In the genomic region with DNA sequence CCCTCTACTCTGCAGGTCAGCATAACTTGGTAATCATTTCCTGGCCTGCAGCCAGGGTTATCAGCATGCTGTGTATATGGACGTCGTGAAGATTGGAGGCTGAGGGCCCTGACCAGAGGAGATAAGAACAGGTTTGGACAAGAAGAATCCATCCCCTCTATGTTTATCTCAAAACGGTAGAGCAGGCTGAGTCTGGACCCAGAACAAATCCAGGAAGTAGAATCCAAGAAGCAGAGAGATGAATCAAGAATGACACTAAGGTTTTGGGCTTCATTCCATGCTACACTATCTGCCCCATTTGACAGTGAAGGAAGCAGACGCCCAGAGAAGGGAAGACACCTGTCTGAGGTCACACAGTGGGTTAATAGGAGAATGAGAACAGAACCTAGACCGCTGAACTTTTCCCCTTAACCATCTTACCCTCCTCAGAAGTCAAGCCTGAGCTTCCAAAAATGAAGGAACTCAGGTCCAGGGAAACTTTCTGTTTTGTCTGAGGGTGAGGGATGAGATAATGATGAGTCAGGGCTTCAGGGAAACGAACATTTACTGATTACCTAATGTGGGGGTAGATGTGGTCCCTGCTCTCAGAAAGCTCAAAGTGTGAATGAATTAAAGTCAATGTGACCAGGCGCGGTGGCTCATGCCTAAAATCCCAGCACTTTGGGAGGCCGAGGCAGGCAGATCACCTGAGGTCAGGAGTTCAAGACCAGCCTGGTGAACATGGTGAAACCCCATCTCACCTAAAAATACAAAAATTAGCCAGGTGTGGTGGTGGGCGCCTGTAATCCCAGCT, we compare ENCODE assay signal across 15 cellular contexts. TPM values are rescaled to one million over a fixed set of nuclear protein-coding genes. Genes with fewer than 3 reads are reported as not detected.
DNase-seq lines count a peak whose midpoint lies in the region; ATAC-seq and TF ChIP-seq lines count a peak whose summit lies in the region.
"Had no signal": no experiment of that assay in that cellular context is flagged by ENCODE, and none has a peak within 500 bp of the region (broad histone marks: within the 10 kb centered on the region; RNA-seq: fewer than 3 reads in every experiment).

No MANE protein-coding gene starts in this region.

- H3K36me3 ChIP-seq in ACC112 (ENCODE audit: insufficient read depth, low read length), result no peaks in the 10 kb centered on the region
- H3K36me3 ChIP-seq in RWPE2 (ENCODE audit: low read depth), result no peaks in the 10 kb centered on the region
- H3K36me3 ChIP-seq: left ventricle myocardium inferior had no signal

- H3K79me2 ChIP-seq in ACC112 (ENCODE audit: control insufficient read depth, insufficient read depth, low read length, unreplicated experiment), result no peaks in the 10 kb centered on the region

- H3K4me3 ChIP-seq in ACC112 (ENCODE audit: low read depth, low read length) (peak overlapping the region; percentile 70), RWPE2 (ENCODE audit: severe bottlenecking) (no peak overlapping the region)
- H3K4me3 ChIP-seq: GM12878, left ventricle myocardium inferior had no signal

- no peaks in the 10 kb centered on the region for H3K27me3 ChIP-seq in ACC112 (ENCODE audit: insufficient read depth, low read length)
- no peaks in the 10 kb centered on the region for H3K27me3 ChIP-seq in RWPE2 (ENCODE audit: insufficient read depth, poor library complexity, severe bottlenecking)

- ATAC-seq in RWPE2 (ENCODE audit: low read depth) (peak; percentile 84), HG02759 (IDR thresholded peaks at IDR 0.05; ENCODE audit: unreplicated experiment) (no peak), HG03571 (IDR thresholded peaks at IDR 0.05; ENCODE audit: unreplicated experiment) (no peak)
- ATAC-seq: GM12878 had no signal

- H3K4me1 ChIP-seq in ACC112 (ENCODE audit: control insufficient read depth, insufficient read depth, low read length, unreplicated experiment) (peaks cover 32% of the 10 kb centered on the region), RWPE2 (ENCODE audit: insufficient read depth, poor library complexity, severe bottlenecking) (peaks cover 15% of the 10 kb centered on the region)
- H3K4me1 ChIP-seq: left ventricle myocardium inferior had no signal

- H3K27ac ChIP-seq in ACC112 (ENCODE audit: low read depth, low read length) (peak overlapping the region; percentile 87), RWPE2 (ENCODE audit: poor library complexity, severe bottlenecking) (peak overlapping the region; percentile 4)
- H3K27ac ChIP-seq: left ventricle myocardium inferior, VCaP had no signal

- peak overlapping the region; percentile 90 for H2AFZ ChIP-seq in ACC112 (ENCODE audit: low read length, unreplicated experiment)

- TF ChIP-seq CTCF in RWPE2 (IDR thresholded peaks at IDR 0.05; ENCODE audit: poor library complexity, severe bottlenecking), result no peak

- H3K9me3 ChIP-seq in RWPE2 (ENCODE audit: severe bottlenecking), result no peaks in the 10 kb centered on the region
- H3K9me3 ChIP-seq: left ventricle myocardium inferior had no signal

- DNase-seq in HCEC 1CT (peak; percentile 78), RWPE2 (ENCODE audit: low spot score) (no peak), fibroblast of peridontal ligament (ENCODE audit: extremely low read depth) (peak; percentile 68), Ammon's horn (ENCODE audit: low spot score) (no peak), H4 (ENCODE audit: low spot score) (no peak)
- DNase-seq: CD4-positive, alpha-beta T cell; effector memory CD4-positive, alpha-beta T cell; left ventricle myocardium inferior; MM.1S; stimulated activated CD4-positive, alpha-beta T cell treated with anti-CD3 and anti-CD28 coated beads, Interleukin-1b, Interleukin-23, amount 100 ng/mL, for 48 hours had no signal

RNA-seq across cellular contexts. Expression of a gene that starts 9.4 kb away (rescaled TPM):
- total RNA-seq in H4 (2014; rRNA removed; shearing (Covaris generic)), result 17.4 and 29.3 TPM in 2 replicates

RNA-seq across cellular contexts. Expression of a gene that starts 9.5 kb away (rescaled TPM):
- 3.3 and 5.4 TPM in 2 replicates for total RNA-seq in H4 (2014; rRNA removed; shearing (Covaris generic))

Comparison
In these comparisons a context has a peak if more than half of its experiments do, and no peak if none do; other contexts are left out.
1. DNase-seq: peak in HCEC 1CT (single experiment) and fibroblast of peridontal ligament (single experiment); none in RWPE2 (single experiment), Ammon's horn (single experiment) and H4 (single experiment).